31 cellular contexts compared by ENCODE assay signal in the genomic region with DNA sequence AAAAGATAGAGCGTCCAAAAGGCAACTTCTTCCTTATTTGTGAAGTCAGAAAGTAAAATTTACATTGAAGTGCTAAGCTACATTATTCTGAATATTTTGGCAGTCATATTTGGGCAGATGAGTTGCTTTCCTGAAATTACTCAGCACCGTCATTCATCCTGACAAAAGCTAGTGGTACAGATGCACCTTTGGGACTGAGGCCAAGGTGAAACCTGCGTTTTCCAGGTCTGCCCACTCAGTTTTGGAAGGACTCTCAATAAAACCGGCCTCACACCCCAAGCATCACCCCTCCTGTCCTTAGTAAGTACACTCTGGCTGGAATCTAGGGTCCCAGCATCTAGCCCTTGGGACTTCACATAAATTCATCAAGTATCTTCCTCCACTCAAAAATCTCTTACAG.
DNase-seq lines count a peak whose midpoint lies in the region; ATAC-seq, FAIRE-seq and TF ChIP-seq lines count a peak whose summit lies in the region.
"Had no signal": no experiment of that assay in that cellular context is flagged by ENCODE, and none has a peak within 500 bp of the region (broad histone marks: within the 10 kb centered on the region; RNA-seq: fewer than 3 reads in every experiment).

No MANE protein-coding gene starts in this region.

- RAD21 ChIA-PET in GM12878 (lab: Charles Lee; ENCODE audit: unreplicated experiment): no interaction called here

- no peaks in the 10 kb centered on the region for H3K9me3 ChIP-seq in A673 (ENCODE audit: low read depth, low read length, poor library complexity, severe bottlenecking)
- H3K9me3 ChIP-seq in HUES6 (ENCODE audit: control insufficient read depth, insufficient read depth, low read depth, low read length): no peaks in the 10 kb centered on the region
- H3K9me3 ChIP-seq in GM12878 (replicated peaks; ENCODE audit: control insufficient read depth, insufficient read depth, low read length): no peaks in the 10 kb centered on the region
- no peaks in the 10 kb centered on the region for H3K9me3 ChIP-seq in iPS-20b (ENCODE audit: insufficient read depth, low read depth, low read length)
- H3K9me3 ChIP-seq in HepG2 (ENCODE audit: low read length): no peaks in the 10 kb centered on the region
- H3K9me3 ChIP-seq: A549, gastroesophageal sphincter, right atrium auricular region, upper lobe of right lung had no signal

- 24% methylated on average over 4 of the region's 4 CpGs for whole genome bisulfite sequencing in GM12878 (ENCODE audit: insufficient coverage, insufficient replicate concordance, low lambda C conversion rate, missing lambda C conversion rate)
- 63% methylated on average over 4 of the region's 4 CpGs for WGBS in HepG2 (ENCODE audit: low lambda C conversion rate)

- in situ Hi-C loops in GM12878 (cut with MboI) (no loop called here), HepG2 (cut with HindIII; ENCODE audit: extremely low pct_ligation_motif_present, low pct_unique_long_range_greater_than_20kb) (no loop called here)

- peak overlapping the region; percentile 83 for H3K27ac ChIP-seq in A673 (ENCODE audit: low read depth, low read length, poor library complexity, severe bottlenecking)
- H3K27ac ChIP-seq in HUES6 (ENCODE audit: low read depth, low read length): peak overlapping the region; percentile 96
- H3K27ac ChIP-seq in GM12878 (ENCODE audit: control insufficient read depth, insufficient read depth): no peak overlapping the region
- peak overlapping the region; percentile 63 for H3K27ac ChIP-seq in iPS-20b (ENCODE audit: low read length)
- no peak overlapping the region for H3K27ac ChIP-seq in HepG2 (ENCODE audit: extremely low read length, insufficient read depth, low read length)
- H3K27ac ChIP-seq: A549, brain microvascular endothelial cell, gastroesophageal sphincter, right atrium auricular region, upper lobe of right lung had no signal

- POLR2A ChIA-PET in A673 (lab: Charles Lee; ENCODE audit: low non-redundant PET) (no interaction called here), GM12878 (lab: Charles Lee) (no interaction called here), HepG2 (lab: Yijun Ruan, JAX) (no interaction called here)

- H3K4me2 ChIP-seq in GM12878 (ENCODE audit: control insufficient read depth, insufficient read depth): no peak overlapping the region
- H3K4me2 ChIP-seq in HepG2 (ENCODE audit: low read depth, low read length): no peak overlapping the region
- H3K4me2 ChIP-seq: A549 had no signal

- no peak for FAIRE-seq in GM12878 (lab: Jason Lieb, UNC)
- FAIRE-seq in HepG2 (lab: Jason Lieb, UNC): no peak
- FAIRE-seq: A549, K562 had no signal

- no peak for DNase-seq in A673 (ENCODE audit: low spot score)
- DNase-seq in GM12878 (ENCODE audit: low read depth, low spot score): no peak
- DNase-seq in HepG2 (ENCODE audit: low spot score): no peak
- DNase-seq: activated CD4-positive, alpha-beta T cell treated with anti-CD3 and anti-CD28 coated beads for 4 hours; activated naive CD4-positive, alpha-beta T cell treated with anti-CD3 and anti-CD28 coated beads, Interleukin-2, amount 50 U/mL, for 16 hours; AML-193; brain microvascular endothelial cell; CD4-positive, CD25-positive, alpha-beta regulatory T cell; DMS79 treated with DMSO at 0.1 percent for 48 hours; effector CD4-positive, alpha-beta T cell; hippocampal formation; NCI-H1092 treated with DMSO at 0.1 percent for 48 hours; NCI-H1930; NCI-H2171 treated with DMSO at 0.1 percent for 48 hours; NCI-H524 treated with DMSO at 0.1 percent for 48 hours; posterior cingulate gyrus; SHP77; stimulated activated CD4-positive, alpha-beta T cell treated with anti-CD3 and anti-CD28 coated beads, Interleukin-1b, Interleukin-23, amount 100 ng/mL, for 48 hours; stimulated activated naive CD8-positive, alpha-beta T cell treated with anti-CD3 and anti-CD28 coated beads, Interleukin-15, Interleukin-2, amounts not matched to agents 100 U/mL and 50 U/mL, for 24 hours; upper lobe of right lung had no signal

- H3K27me3 ChIP-seq in A673 (replicated peaks; ENCODE audit: insufficient read depth, low read depth, low read length, poor library complexity) (no peaks in the 10 kb centered on the region), HUES6 (ENCODE audit: control insufficient read depth, insufficient read depth, low read length) (peaks cover 6% of the 10 kb centered on the region; the same call in 1 of the 2 replicates), GM12878 (replicated peaks in 1 of 2; ENCODE audit: control insufficient read depth in 2 of 2, insufficient read depth in 2 of 2, low read length in 1 of 2) (no peaks in the 10 kb centered on the region), iPS-20b (ENCODE audit: insufficient read depth, low read length) (no peaks in the 10 kb centered on the region), HepG2 (ENCODE audit: control insufficient read depth in 1 of 2, insufficient read depth in 2 of 2, low read length in 2 of 2) (no peaks in the 10 kb centered on the region)
- H3K27me3 ChIP-seq: brain microvascular endothelial cell, gastroesophageal sphincter, right atrium auricular region, upper lobe of right lung had no signal

- BruUV-seq in A673 (replicated peaks; lab: Mats Ljungman, UMichigan) (no TSS peak), GM12878 (replicated peaks; lab: Mats Ljungman, UMichigan) (no TSS peak), HepG2 (replicated peaks; lab: Mats Ljungman, UMichigan) (no TSS peak)

- no peak for TF ChIP-seq CTCF in A673 (conservative IDR thresholded peaks at IDR 0.05; ENCODE audit: low read depth, low read length)
- TF ChIP-seq CTCF in GM12878 (IDR thresholded peaks at IDR 0.05 in 2 of 3, conservative IDR thresholded peaks at IDR 0.05 in 1 of 3; ENCODE audit: control insufficient read depth in 2 of 3, extremely low read depth in 1 of 3, insufficient read depth in 1 of 3, low read depth in 3 of 3, low read length in 3 of 3): no peak
- no peak for TF ChIP-seq CTCF in HepG2 (CRISPR knock-in tag; IDR thresholded peaks at IDR 0.05)

- H3K4me3 ChIP-seq in A673 (ENCODE audit: low read depth, low read length, poor library complexity, severe bottlenecking) (no peak overlapping the region), HUES6 (ENCODE audit: low read depth, low read length) (peak overlapping the region; percentile 47; the same call in 1 of the 2 replicates), GM12878 (no peak overlapping the region), iPS-20b (ENCODE audit: low read length) (peak overlapping the region; percentile 33; the same call in 1 of the 2 replicates), HepG2 (replicated peaks in 1 of 3; ENCODE audit: insufficient read depth in 1 of 3, low read depth in 2 of 3, low read length in 3 of 3) (no peak overlapping the region)
- H3K4me3 ChIP-seq: A549, gastroesophageal sphincter, K562, right atrium auricular region, upper lobe of right lung had no signal

- TF ChIP-seq RAD21 in GM12878 (IDR thresholded peaks at IDR 0.05; ENCODE audit: insufficient read depth, low read depth, low read length) (no peak), HepG2 (CRISPR knock-in tag; IDR thresholded peaks at IDR 0.05) (no peak)

- SMC1A ChIA-PET in GM12878 (lab: Charles Lee; ENCODE audit: uncharacterized antibody, unreplicated experiment): no interaction called here

- H2AFZ ChIP-seq in GM12878 (ENCODE audit: control insufficient read depth, low read depth, low read length) (no peak overlapping the region), HepG2 (ENCODE audit: low read length) (no peak overlapping the region)

- intact Hi-C loops in A673 (cut with micrococcal nuclease; ENCODE audit: unreplicated experiment): no loop called here
- intact Hi-C loops in GM12878 (cut with micrococcal nuclease; ENCODE audit: unreplicated experiment): no loop called here
- intact Hi-C loops in HepG2 (cut with micrococcal nuclease; ENCODE audit: unreplicated experiment): no loop called here

- peak overlapping the region; percentile 41 for H3K9ac ChIP-seq in HUES6 (ENCODE audit: low read length)
- no peak overlapping the region for H3K9ac ChIP-seq in GM12878 (ENCODE audit: control insufficient read depth, insufficient read depth, low read length)
- H3K9ac ChIP-seq in iPS-20b (ENCODE audit: low read depth, low read length): peak overlapping the region; percentile 87; the same call in 1 of the 2 replicates
- no peak overlapping the region for H3K9ac ChIP-seq in HepG2 (ENCODE audit: insufficient read depth, low read depth, low read length)

- TF ChIP-seq EP300 in GM12878 (IDR thresholded peaks at IDR 0.05; ENCODE audit: borderline replicate concordance in 1 of 2, control insufficient read depth in 1 of 2, low read depth in 2 of 2, low read length in 2 of 2): no peak
- no peak for TF ChIP-seq EP300 in HepG2 (IDR thresholded peaks at IDR 0.05; ENCODE audit: low read depth in 2 of 2, low read length in 2 of 2)
- TF ChIP-seq EP300 in HepG2 (CRISPR knock-in tag; IDR thresholded peaks at IDR 0.05; ENCODE audit: borderline replicate concordance): no peak

- CTCF ChIA-PET in A673 (lab: Charles Lee): no interaction called here
- CTCF ChIA-PET in GM12878 (lab: Yijun Ruan, JAX): interaction anchor here (0.9 to 1.2 kb wide), 2 partner anchors 32 kb away, joined by 4 read pairs; no protein-coding TSS in a partner anchor
- CTCF ChIA-PET in HepG2 (lab: Yijun Ruan, JAX; ENCODE audit: low intra/inter-chr PET ratio, low total read pairs): no interaction called here

- H3K79me2 ChIP-seq in GM12878 (ENCODE audit: control insufficient read depth, insufficient read depth, low read length): no peaks in the 10 kb centered on the region
- H3K79me2 ChIP-seq in HepG2 (ENCODE audit: insufficient read depth, low read length): no peaks in the 10 kb centered on the region

- H3K4me1 ChIP-seq in A673 (ENCODE audit: insufficient read depth, low read length, poor library complexity, severe bottlenecking) (peaks cover 52% of the 10 kb centered on the region), HUES6 (ENCODE audit: control insufficient read depth, insufficient read depth, low read length) (peaks cover 79% of the 10 kb centered on the region), GM12878 (ENCODE audit: control insufficient read depth, insufficient read depth, low read length) (no peaks in the 10 kb centered on the region), iPS-20b (ENCODE audit: insufficient read depth, low read length) (peaks cover 68% of the 10 kb centered on the region), HepG2 (ENCODE audit: insufficient read depth, low read length) (peaks cover 28% of the 10 kb centered on the region)
- H3K4me1 ChIP-seq: upper lobe of right lung had no signal

- H3K36me3 ChIP-seq in A673 (ENCODE audit: insufficient read depth, low read length, poor library complexity, severe bottlenecking): no peaks in the 10 kb centered on the region
- H3K36me3 ChIP-seq in HUES6 (ENCODE audit: control insufficient read depth, insufficient read depth, low read length): no peaks in the 10 kb centered on the region
- H3K36me3 ChIP-seq in GM12878 (ENCODE audit: control insufficient read depth in 2 of 2, insufficient read depth in 2 of 2, low read length in 1 of 2): no peaks in the 10 kb centered on the region
- no peaks in the 10 kb centered on the region for H3K36me3 ChIP-seq in iPS-20b (ENCODE audit: insufficient read depth, low read depth, low read length)
- H3K36me3 ChIP-seq in HepG2 (replicated peaks in 1 of 2; ENCODE audit: control insufficient read depth in 1 of 2, insufficient read depth in 2 of 2, low read length in 2 of 2): no peaks in the 10 kb centered on the region
- H3K36me3 ChIP-seq: brain microvascular endothelial cell, gastroesophageal sphincter, right atrium auricular region, upper lobe of right lung had no signal

- no peak for TF ChIP-seq POLR2A in GM12878 (IDR thresholded peaks at IDR 0.05; ENCODE audit: low read depth, low read length)
- TF ChIP-seq POLR2A in HepG2 (IDR thresholded peaks at IDR 0.05; ENCODE audit: insufficient read depth in 1 of 2, low read depth in 2 of 2, low read length in 2 of 2): no peak

- ATAC-seq in GM12878: no peak
- no peak for ATAC-seq in HepG2
- no peak for ATAC-seq in HG02759 (IDR thresholded peaks at IDR 0.05; ENCODE audit: unreplicated experiment)
- no peak for ATAC-seq in GM18498 (IDR thresholded peaks at IDR 0.05; ENCODE audit: unreplicated experiment)
- no peak for ATAC-seq in GM19395 (IDR thresholded peaks at IDR 0.05; ENCODE audit: unreplicated experiment)
- ATAC-seq: A549; gastroesophageal sphincter; K562; left lobe of liver; Panc1; stimulated activated naive CD8-positive, alpha-beta T cell treated with anti-CD3 and anti-CD28 coated beads, Interleukin-15, Interleukin-2, amounts not matched to agents 100 U/mL and 50 U/mL, for 24 hours; upper lobe of right lung had no signal

- H4K20me1 ChIP-seq in GM12878 (ENCODE audit: control insufficient read depth, insufficient read depth): no peaks in the 10 kb centered on the region
- H4K20me1 ChIP-seq in HepG2 (ENCODE audit: insufficient read depth, low read length): no peaks in the 10 kb centered on the region

Comparison
In these comparisons a context has a peak if more than half of its experiments do, and no peak if none do; other contexts are left out.
1. H3K27ac ChIP-seq: peak in A673 (single experiment), HUES6 (single experiment) and iPS-20b (single experiment); none in GM12878 (single experiment) and HepG2 (single experiment).
2. H3K4me3 ChIP-seq: peak in HUES6 (single experiment) and iPS-20b (single experiment); none in A673 (single experiment), GM12878 (single experiment) and HepG2 (0 of 3).
3. H3K9ac ChIP-seq: peak in HUES6 (single experiment) and iPS-20b (single experiment); none in GM12878 (single experiment) and HepG2 (single experiment).